ENCODE assay signal across 1 cellular context in the genomic region with DNA sequence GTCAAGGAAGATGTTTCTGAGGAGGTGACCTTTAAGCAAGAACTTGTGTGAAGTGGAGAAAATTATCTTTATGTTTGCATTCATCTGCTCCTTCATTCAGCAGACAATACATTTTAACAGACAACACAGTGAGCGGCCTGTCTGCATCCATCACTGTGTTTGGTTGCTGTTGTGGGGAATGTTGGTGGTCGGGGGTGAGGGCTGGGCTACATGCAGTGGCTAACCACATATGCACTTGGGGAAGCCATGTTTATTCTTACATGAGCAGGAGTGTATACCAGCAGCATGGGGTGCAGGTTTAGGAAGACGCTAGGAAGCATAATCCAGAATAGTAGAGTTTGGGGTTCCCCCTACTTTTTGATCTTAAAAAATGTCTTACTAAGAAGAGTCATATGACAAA.
TF ChIP-seq lines count a peak whose summit lies in the region.

No MANE protein-coding gene starts in this region.

TF ChIP-seq in SK-N-SH treated with all-trans-retinoic acid at 6 μM for 48 hours, 23 proteins besides CTCF, POLR2A, EP300 and RAD21 (continued from another document):
- TF ChIP-seq, protein P1, sequence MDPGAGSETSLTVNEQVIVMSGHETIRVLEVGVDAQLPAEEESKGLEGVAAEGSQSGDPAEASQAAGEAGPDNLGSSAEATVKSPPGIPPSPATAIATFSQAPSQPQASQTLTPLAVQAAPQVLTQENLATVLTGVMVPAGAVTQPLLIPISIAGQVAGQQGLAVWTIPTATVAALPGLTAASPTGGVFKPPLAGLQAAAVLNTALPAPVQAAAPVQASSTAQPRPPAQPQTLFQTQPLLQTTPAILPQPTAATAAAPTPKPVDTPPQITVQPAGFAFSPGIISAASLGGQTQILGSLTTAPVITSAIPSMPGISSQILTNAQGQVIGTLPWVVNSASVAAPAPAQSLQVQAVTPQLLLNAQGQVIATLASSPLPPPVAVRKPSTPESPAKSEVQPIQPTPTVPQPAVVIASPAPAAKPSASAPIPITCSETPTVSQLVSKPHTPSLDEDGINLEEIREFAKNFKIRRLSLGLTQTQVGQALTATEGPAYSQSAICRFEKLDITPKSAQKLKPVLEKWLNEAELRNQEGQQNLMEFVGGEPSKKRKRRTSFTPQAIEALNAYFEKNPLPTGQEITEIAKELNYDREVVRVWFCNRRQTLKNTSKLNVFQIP (CRISPR knock-in tag; IDR thresholded peaks at IDR 0.05; ENCODE audit: borderline replicate concordance, low read depth) = no peak
- TF ChIP-seq ARNTL (CRISPR knock-in tag; IDR thresholded peaks at IDR 0.05; ENCODE audit: borderline replicate concordance, low read depth) (no peak), ZNF70 (CRISPR knock-in tag; IDR thresholded peaks at IDR 0.05) (no peak), ZFP3 (CRISPR knock-in tag; IDR thresholded peaks at IDR 0.05) (no peak), CSDC2 (CRISPR knock-in tag; IDR thresholded peaks at IDR 0.05) (no peak)
